8 cellular contexts compared by ENCODE assay signal in the genomic region with DNA sequence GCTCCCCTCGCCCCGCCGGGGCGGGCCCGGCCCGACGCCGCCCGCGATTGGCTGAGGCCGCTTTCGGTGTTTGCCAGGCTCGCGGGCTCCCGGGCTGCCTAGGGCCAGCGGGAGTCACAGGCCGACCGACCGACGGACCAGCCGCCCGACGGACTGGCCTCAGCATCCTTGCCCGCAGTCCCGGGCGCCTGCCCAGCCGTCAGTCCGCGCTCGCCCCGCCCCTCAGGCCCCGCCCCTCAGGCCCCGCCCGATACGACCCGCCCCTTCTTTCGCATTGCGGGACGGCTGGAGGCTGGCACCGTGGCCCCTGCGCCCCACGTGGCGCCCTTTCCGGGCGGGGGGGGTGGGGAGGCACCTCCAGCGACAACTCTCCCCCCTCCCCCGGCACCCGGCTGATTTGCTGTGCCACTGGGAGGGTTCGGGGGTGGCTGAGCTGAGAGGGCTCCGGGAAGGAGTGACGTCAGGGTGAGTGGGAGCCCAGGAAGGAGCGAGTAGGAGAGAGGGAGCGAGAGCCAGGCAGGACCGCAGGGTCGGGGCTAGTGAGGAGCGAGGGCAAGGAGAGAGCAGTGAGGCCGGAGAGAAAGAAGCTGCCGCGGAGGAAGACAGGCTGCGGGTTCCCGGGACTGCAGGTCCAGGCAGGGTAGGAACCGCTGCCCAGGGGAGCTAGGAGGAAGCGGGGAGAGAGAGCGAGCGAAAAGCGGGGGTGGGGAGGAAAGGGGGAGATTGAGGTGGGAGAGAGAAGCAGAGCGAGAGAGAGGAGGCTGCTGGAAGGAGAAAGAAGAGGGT. TPM values are rescaled to one million over a fixed set of nuclear protein-coding genes. Genes with fewer than 3 reads are reported as not detected.
DNase-seq lines count a peak whose midpoint lies in the region; ATAC-seq and TF ChIP-seq lines count a peak whose summit lies in the region.

A gene with protein sequence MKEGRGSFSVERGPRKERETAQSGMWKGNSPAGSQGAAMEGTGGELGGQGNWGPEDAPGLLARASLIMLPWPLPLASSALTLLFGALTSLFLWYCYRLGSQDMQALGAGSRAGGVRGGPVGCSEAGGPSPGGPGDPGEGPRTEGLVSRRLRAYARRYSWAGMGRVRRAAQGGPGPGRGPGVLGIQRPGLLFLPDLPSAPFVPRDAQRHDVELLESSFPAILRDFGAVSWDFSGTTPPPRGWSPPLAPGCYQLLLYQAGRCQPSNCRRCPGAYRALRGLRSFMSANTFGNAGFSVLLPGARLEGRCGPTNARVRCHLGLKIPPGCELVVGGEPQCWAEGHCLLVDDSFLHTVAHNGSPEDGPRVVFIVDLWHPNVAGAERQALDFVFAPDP (plus strand): TSS at position 387 of the 786 bp plus-strand sequence. CDS start 484 bp downstream, outside the sequence.

- intact Hi-C loops in left lung (cut with DNase I): no loop called here

- TF ChIP-seq CTCF in HFF-Myc (IDR thresholded peaks at IDR 0.05; ENCODE audit: low read depth, low read length, missing control alignments) (no peak), coronary artery (IDR thresholded peaks at IDR 0.05) (no peak), left lung (IDR thresholded peaks at IDR 0.05) (no peak)

- ATAC-seq in left lung (peak; percentile 86), HG02938 (IDR thresholded peaks at IDR 0.05; ENCODE audit: unreplicated experiment) (no peak)

- peaks cover 4 to 12% of the 10 kb centered on the region in 2 donors for H3K4me1 ChIP-seq in left lung

- H3K4me3 ChIP-seq in HFF-Myc (replicated peaks; ENCODE audit: low read depth, low read length): peak within 1 kb of the TSS; percentile 62
- H3K4me3 ChIP-seq in coronary artery: peak within 1 kb of the TSS; percentile 82
- H3K4me3 ChIP-seq in left lung: peak within 1 kb of the TSS; percentile 58 to 63

- no peaks in the 10 kb centered on the region for H3K9me3 ChIP-seq in left lung

- DNase-seq in DMS153 (lab: John Stamatoyannopoulos, UW) (peak; percentile 56), HFF-Myc (ENCODE audit: extremely low read depth, low read depth) (peak; percentile 35), NCI-H2227 treated with DMSO at 0.1 percent for 48 hours (lab: John Stamatoyannopoulos, UW) (peak; percentile 82), coronary artery (ENCODE audit: low spot score) (peak; percentile 79), left lung (peak; percentile 83 to 93)
- DNase-seq in activated CD4-positive, alpha-beta T cell treated with anti-CD3 and anti-CD28 coated beads for 4 hours: peak; percentile 65 to 77
- peak; percentile 61 for DNase-seq in stimulated activated CD4-positive, alpha-beta T cell treated with anti-CD3 and anti-CD28 coated beads, Interleukin-1b, Interleukin-23, amount 100 ng/mL, for 48 hours

- no peaks in the 10 kb centered on the region for H3K36me3 ChIP-seq in left lung

- peak within 1 kb of the TSS in 1 of 2 donors; percentile 48 for H3K27ac ChIP-seq in coronary artery
- H3K27ac ChIP-seq in left lung: peak within 1 kb of the TSS in 1 of 2 donors; percentile 59

- peaks cover 0 to 67% of the 10 kb centered on the region in 2 donors for H3K27me3 ChIP-seq in left lung

RNA-seq across cellular contexts. Expression of the gene that starts here (rescaled TPM):
- total RNA-seq in left lung: 10 to 100 TPM in 1 of 2 donors, 1 to 10 TPM in 1; 3.6 to 15.6 TPM

Comparison
In these comparisons a context has a peak if more than half of its experiments do, and no peak if none do; other contexts are left out.
1. DNase-seq: peak in every context shown above with its lines; median percentile 88 in left lung; 82 in NCI-H2227 treated with DMSO at 0.1 percent for 48 hours; 79 in coronary artery; 71 in activated CD4-positive, alpha-beta T cell treated with anti-CD3 and anti-CD28 coated beads for 4 hours; 61 in stimulated activated CD4-positive, alpha-beta T cell treated with anti-CD3 and anti-CD28 coated beads, Interleukin-1b, Interleukin-23, amount 100 ng/mL, for 48 hours; 56 in DMS153; 35 in HFF-Myc.